Comparison of ENCODE assay signal across 17 cellular contexts in genomic region chr21:38800924-38801744, GRCh38.
"Had no signal": no experiment of that assay in that cellular context is flagged by ENCODE, and none has a peak within 500 bp of the region (broad histone marks: within the 10 kb centered on the region; RNA-seq: fewer than 3 reads in every experiment).

No MANE protein-coding gene starts in this region.

- H3K4me3 ChIP-seq: coronary artery, lung, sigmoid colon, testis had no signal

- DNase-seq: activated B cell treated with CpG ODN at 0.5 μM for 24 hours; activated CD4-positive, alpha-beta T cell treated with anti-CD3 and anti-CD28 coated beads, Interleukin-2, amount 10 ng/mL, durations not matched to agents 24 days and 14 days; activated CD8-positive, alpha-beta memory T cell treated with anti-CD3 and anti-CD28 coated beads for 24 hours; activated naive CD4-positive, alpha-beta T cell treated with anti-CD3 and anti-CD28 coated beads for 36 hours; effector CD4-positive, alpha-beta T cell; left cardiac atrium; naive thymus-derived CD4-positive, alpha-beta T cell; sigmoid colon; stimulated activated CD4-positive, alpha-beta T cell treated with anti-CD3 and anti-CD28 coated beads, Interleukin-2, amount 100 ng/mL, for 48 hours; stimulated activated naive CD8-positive, alpha-beta T cell treated with anti-CD3 and anti-CD28 coated beads, Interleukin-15, amount 100 ng/mL, for 72 hours; T-helper 17 cell; testis had no signal

- H3K36me3 Mint-ChIP-seq: naive thymus-derived CD4-positive, alpha-beta T cell had no signal

- H3K27ac ChIP-seq: coronary artery, sigmoid colon, testis had no signal

- FAIRE-seq: endothelial cell of umbilical vein, TTC549, urothelium cell line had no signal

- H3K27ac Mint-ChIP-seq: activated B cell treated with CpG ODN at 0.5 μM for 24 hours; activated CD4-positive, alpha-beta T cell treated with anti-CD3 and anti-CD28 coated beads, Interleukin-2, amount 10 ng/mL, durations not matched to agents 24 days and 14 days; activated naive CD4-positive, alpha-beta T cell treated with anti-CD3 and anti-CD28 coated beads for 36 hours; stimulated activated naive CD8-positive, alpha-beta T cell treated with anti-CD3 and anti-CD28 coated beads, Interleukin-15, amount 100 ng/mL, for 72 hours; T-helper 17 cell had no signal

- H3K36me3 ChIP-seq: sigmoid colon had no signal

- H3K9me3 ChIP-seq: sigmoid colon, testis had no signal

- ATAC-seq: left cardiac atrium; naive thymus-derived CD4-positive, alpha-beta T cell; stimulated activated naive CD8-positive, alpha-beta T cell treated with anti-CD3 and anti-CD28 coated beads, Interleukin-15, amount 100 ng/mL, for 72 hours; T-helper 17 cell had no signal

- H3K4me3 Mint-ChIP-seq: activated B cell treated with CpG ODN at 0.5 μM for 24 hours; activated CD4-positive, alpha-beta T cell treated with anti-CD3 and anti-CD28 coated beads, Interleukin-2, amount 10 ng/mL, durations not matched to agents 24 days and 14 days; activated naive CD4-positive, alpha-beta T cell treated with anti-CD3 and anti-CD28 coated beads for 36 hours; naive thymus-derived CD4-positive, alpha-beta T cell; stimulated activated naive CD8-positive, alpha-beta T cell treated with anti-CD3 and anti-CD28 coated beads, Interleukin-15, amount 100 ng/mL, for 72 hours; T-helper 17 cell had no signal

- H3K27me3 ChIP-seq: sigmoid colon, testis had no signal

- H3K9me3 Mint-ChIP-seq: activated B cell treated with CpG ODN at 0.5 μM for 24 hours; activated CD4-positive, alpha-beta T cell treated with anti-CD3 and anti-CD28 coated beads, Interleukin-2, amount 10 ng/mL, durations not matched to agents 24 days and 14 days; activated naive CD4-positive, alpha-beta T cell treated with anti-CD3 and anti-CD28 coated beads for 36 hours; stimulated activated naive CD8-positive, alpha-beta T cell treated with anti-CD3 and anti-CD28 coated beads, Interleukin-15, amount 100 ng/mL, for 72 hours had no signal
